8 cellular contexts compared by ENCODE assay signal in the genomic region with DNA sequence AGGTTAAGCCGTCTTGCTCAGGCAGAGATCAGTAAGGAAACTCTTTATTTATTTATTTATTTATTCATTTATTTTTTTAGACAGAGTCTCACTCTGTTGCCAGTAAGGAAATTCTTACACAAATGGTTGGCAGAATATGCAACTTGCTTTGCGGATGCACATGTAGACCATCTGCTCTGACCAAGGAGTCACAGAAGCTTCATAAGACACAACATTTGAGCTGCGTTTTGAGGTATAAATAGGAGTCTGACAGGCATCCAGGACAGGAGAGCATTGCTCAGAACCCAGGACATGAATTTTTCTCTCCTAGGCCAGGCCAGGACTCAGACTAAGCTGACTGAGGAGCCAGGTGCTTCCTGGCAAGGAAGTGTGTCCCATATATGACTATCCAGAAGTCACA.
"Had no signal": no experiment of that assay in that cellular context is flagged by ENCODE, and none has a peak within 500 bp of the region (broad histone marks: within the 10 kb centered on the region; RNA-seq: fewer than 3 reads in every experiment).

No MANE protein-coding gene starts in this region.

- H2AFZ ChIP-seq: GM23338 had no signal

- DNase-seq: H9, HCEC 1CT, HFFc6, IMR-90, KG1 had no signal

- ATAC-seq: GM23338, K562 had no signal

- H3K27ac ChIP-seq: HL-60 had no signal

- H3K4me2 ChIP-seq: GM23338 had no signal

- H3K4me3 ChIP-seq: GM23338, K562 had no signal
